In the genomic region with DNA sequence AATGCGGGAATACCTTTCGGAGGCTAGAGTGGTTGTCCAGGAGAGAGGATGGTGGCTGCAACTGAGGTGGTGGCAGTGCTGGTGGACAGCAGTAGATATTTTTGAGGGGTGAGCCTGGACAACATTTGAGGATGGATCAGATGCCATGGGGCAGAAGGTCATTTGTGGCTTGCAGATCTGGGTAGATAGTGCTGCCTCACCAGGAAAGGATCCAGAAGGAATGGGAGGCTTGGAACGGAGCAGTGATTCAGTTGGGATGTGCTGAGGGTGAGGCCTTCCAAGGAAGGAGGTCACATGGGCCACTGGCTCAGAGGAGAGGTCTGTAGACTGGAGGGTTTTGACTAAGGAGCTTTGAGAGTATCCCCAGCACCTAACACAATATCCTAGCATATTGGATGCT, we compare ENCODE assay signal across 26 cellular contexts.
DNase-seq lines count a peak whose midpoint lies in the region; ATAC-seq and TF ChIP-seq lines count a peak whose summit lies in the region.
"Had no signal": no experiment of that assay in that cellular context is flagged by ENCODE, and none has a peak within 500 bp of the region (broad histone marks: within the 10 kb centered on the region; RNA-seq: fewer than 3 reads in every experiment).

No MANE protein-coding gene starts in this region.

- DNase-seq in AG10803 (ENCODE audit: low read depth) (peak; percentile 33), HS-27A (ENCODE audit: low read depth) (peak; percentile 82), adipocyte (ENCODE audit: low read depth) (no peak), myocyte (ENCODE audit: low read depth) (peak; percentile 83), cerebellum (ENCODE audit: low spot score) (no peak), G401 (ENCODE audit: low spot score) (no peak), WTC11 (ENCODE audit: low spot score) (no peak)
- DNase-seq: activated CD4-positive, alpha-beta T cell treated with anti-CD3 and anti-CD28 coated beads for 48 hours; activated naive CD8-positive, alpha-beta T cell treated with anti-CD3 and anti-CD28 coated beads, Interleukin-2, amount 10 ng/mL, durations not matched to agents 7 days and 5 days; cortex of kidney; GF-D8; H7; KBM-7; lower lobe of right lung; NCI-H1092; NCI-H2081 treated with DMSO at 0.1 percent for 48 hours; NCI-H510A treated with DMSO at 0.1 percent for 48 hours; SHP77; stimulated activated CD4-positive, alpha-beta T cell treated with anti-CD3 and anti-CD28 coated beads, Interleukin-15, amount 100 ng/mL, for 24 hours; SW 1271 had no signal

- CTCF ChIA-PET in WTC11 (lab: Charles Lee), result no interaction called here

- no peak overlapping the region for H3K27ac Mint-ChIP-seq in WTC11
- H3K27ac Mint-ChIP-seq: activated naive CD8-positive, alpha-beta T cell treated with anti-CD3 and anti-CD28 coated beads, Interleukin-2, amount 10 ng/mL, durations not matched to agents 7 days and 5 days; activated T-helper 2 cell treated with anti-CD3 and anti-CD28 coated beads, Interferon-gamma antibody, Interleukin-2, Interleukin-4, amounts not matched to agents 10 μg/mL and 5 μg/mL and 100 μg/mL, durations not matched to agents 14 hours and 24 hours and 36 hours had no signal

- H3K4me3 ChIP-seq in AG10803 (ENCODE audit: low read length) (no peak overlapping the region), adipocyte (ENCODE audit: low read length) (peak overlapping the region; percentile 54)
- H3K4me3 ChIP-seq: hepatocyte, lower lobe of right lung, right atrium auricular region, suprapubic skin had no signal

- H3K9ac ChIP-seq in adipocyte (ENCODE audit: low read length), result peak overlapping the region; percentile 32

- TF ChIP-seq CTCF in AG10803 (conservative IDR thresholded peaks at IDR 0.05; ENCODE audit: low read length) (no peak), WTC11 (IDR thresholded peaks at IDR 0.05) (no peak)

- H3K4me3 Mint-ChIP-seq in WTC11, result no peak overlapping the region
- H3K4me3 Mint-ChIP-seq: activated naive CD8-positive, alpha-beta T cell treated with anti-CD3 and anti-CD28 coated beads, Interleukin-2, amount 10 ng/mL, durations not matched to agents 7 days and 5 days; CD14-positive monocyte had no signal

- in situ Hi-C loops in G401 (cut with HindIII; ENCODE audit: low sequenced_read_pairs), result no loop called here

- peaks cover 29% of the 10 kb centered on the region for H3K4me1 ChIP-seq in adipocyte (ENCODE audit: control insufficient read depth, insufficient read depth, low read length)
- H3K4me1 ChIP-seq: lower lobe of right lung, suprapubic skin had no signal

- H3K9me3 Mint-ChIP-seq in WTC11, result peaks cover 17% of the 10 kb centered on the region
- H3K9me3 Mint-ChIP-seq: activated T-helper 2 cell treated with anti-CD3 and anti-CD28 coated beads, Interferon-gamma antibody, Interleukin-2, Interleukin-4, amounts not matched to agents 10 μg/mL and 5 μg/mL and 100 μg/mL, durations not matched to agents 14 hours and 24 hours and 36 hours had no signal

- no peaks in the 10 kb centered on the region for H3K27me3 ChIP-seq in adipocyte (replicated peaks; ENCODE audit: control insufficient read depth, insufficient read depth, low read length)
- H3K27me3 ChIP-seq: hepatocyte, right atrium auricular region, suprapubic skin had no signal

- no peaks in the 10 kb centered on the region; the same call in 1 of the 2 replicates for H3K27me3 Mint-ChIP-seq in WTC11 (ENCODE audit: low read depth)

- peaks cover 7% of the 10 kb centered on the region for H3K9me3 ChIP-seq in adipocyte (ENCODE audit: control insufficient read depth, low read length)
- H3K9me3 ChIP-seq: lower lobe of right lung, suprapubic skin had no signal

- no peak for ATAC-seq in WTC11
- ATAC-seq in activated CD4-positive, CD25-positive, alpha-beta regulatory T cell treated with anti-CD3 and anti-CD28 coated beads, Interleukin-2, amount 50 U/mL, for 24 hours, result no peak

- peaks cover 7% of the 10 kb centered on the region for H3K36me3 ChIP-seq in adipocyte (ENCODE audit: control insufficient read depth, insufficient read depth, low read length, severe bottlenecking)
- H3K36me3 ChIP-seq: lower lobe of right lung, right atrium auricular region, suprapubic skin had no signal

- POLR2A ChIA-PET in WTC11 (lab: Charles Lee), result no interaction called here

- no peaks in the 10 kb centered on the region for H3K36me3 Mint-ChIP-seq in WTC11
- H3K36me3 Mint-ChIP-seq: activated naive CD8-positive, alpha-beta T cell treated with anti-CD3 and anti-CD28 coated beads, Interleukin-2, amount 10 ng/mL, durations not matched to agents 7 days and 5 days; CD14-positive monocyte had no signal

- H3K4me1 Mint-ChIP-seq in WTC11, result peaks cover 4% of the 10 kb centered on the region
- H3K4me1 Mint-ChIP-seq: activated naive CD8-positive, alpha-beta T cell treated with anti-CD3 and anti-CD28 coated beads, Interleukin-2, amount 10 ng/mL, durations not matched to agents 7 days and 5 days; CD14-positive monocyte had no signal

TF ChIP-seq in WTC11, 78 proteins besides CTCF, POLR2A, EP300 and RAD21:
- TF ChIP-seq TCF7 (CRISPR knock-in tag; IDR thresholded peaks at IDR 0.05; ENCODE audit: low read depth) (no peak), MYBL2 (CRISPR knock-in tag; IDR thresholded peaks at IDR 0.05) (no peak), ZNF232 (CRISPR knock-in tag; IDR thresholded peaks at IDR 0.05) (no peak), GABPB1 (CRISPR knock-in tag; IDR thresholded peaks at IDR 0.05) (no peak), OVOL2 (CRISPR knock-in tag; IDR thresholded peaks at IDR 0.05; ENCODE audit: borderline replicate concordance) (no peak), ATF1 (CRISPR knock-in tag; IDR thresholded peaks at IDR 0.05) (no peak), TP53 (CRISPR knock-in tag; IDR thresholded peaks at IDR 0.05) (no peak), HMGA2 (CRISPR knock-in tag; IDR thresholded peaks at IDR 0.05) (no peak), CREB1 (CRISPR knock-in tag; IDR thresholded peaks at IDR 0.05) (no peak), ZNF263 (CRISPR knock-in tag; IDR thresholded peaks at IDR 0.05; ENCODE audit: low read depth) (no peak), FOXP1 (CRISPR knock-in tag; IDR thresholded peaks at IDR 0.05; ENCODE audit: borderline replicate concordance) (no peak), RORB (CRISPR knock-in tag; IDR thresholded peaks at IDR 0.05) (no peak)
- TF ChIP-seq, protein P1, sequence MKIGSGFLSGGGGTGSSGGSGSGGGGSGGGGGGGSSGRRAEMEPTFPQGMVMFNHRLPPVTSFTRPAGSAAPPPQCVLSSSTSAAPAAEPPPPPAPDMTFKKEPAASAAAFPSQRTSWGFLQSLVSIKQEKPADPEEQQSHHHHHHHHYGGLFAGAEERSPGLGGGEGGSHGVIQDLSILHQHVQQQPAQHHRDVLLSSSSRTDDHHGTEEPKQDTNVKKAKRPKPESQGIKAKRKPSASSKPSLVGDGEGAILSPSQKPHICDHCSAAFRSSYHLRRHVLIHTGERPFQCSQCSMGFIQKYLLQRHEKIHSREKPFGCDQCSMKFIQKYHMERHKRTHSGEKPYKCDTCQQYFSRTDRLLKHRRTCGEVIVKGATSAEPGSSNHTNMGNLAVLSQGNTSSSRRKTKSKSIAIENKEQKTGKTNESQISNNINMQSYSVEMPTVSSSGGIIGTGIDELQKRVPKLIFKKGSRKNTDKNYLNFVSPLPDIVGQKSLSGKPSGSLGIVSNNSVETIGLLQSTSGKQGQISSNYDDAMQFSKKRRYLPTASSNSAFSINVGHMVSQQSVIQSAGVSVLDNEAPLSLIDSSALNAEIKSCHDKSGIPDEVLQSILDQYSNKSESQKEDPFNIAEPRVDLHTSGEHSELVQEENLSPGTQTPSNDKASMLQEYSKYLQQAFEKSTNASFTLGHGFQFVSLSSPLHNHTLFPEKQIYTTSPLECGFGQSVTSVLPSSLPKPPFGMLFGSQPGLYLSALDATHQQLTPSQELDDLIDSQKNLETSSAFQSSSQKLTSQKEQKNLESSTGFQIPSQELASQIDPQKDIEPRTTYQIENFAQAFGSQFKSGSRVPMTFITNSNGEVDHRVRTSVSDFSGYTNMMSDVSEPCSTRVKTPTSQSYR (CRISPR knock-in tag; IDR thresholded peaks at IDR 0.05), result no peak

Comparison
In these comparisons a context has a peak if more than half of its experiments do, and no peak if none do; other contexts are left out.
1. DNase-seq: peak in AG10803 (single experiment), HS-27A (single experiment) and myocyte (single experiment); none in adipocyte (single experiment), cerebellum (single experiment), G401 (single experiment) and WTC11 (single experiment).